In the genomic region with DNA sequence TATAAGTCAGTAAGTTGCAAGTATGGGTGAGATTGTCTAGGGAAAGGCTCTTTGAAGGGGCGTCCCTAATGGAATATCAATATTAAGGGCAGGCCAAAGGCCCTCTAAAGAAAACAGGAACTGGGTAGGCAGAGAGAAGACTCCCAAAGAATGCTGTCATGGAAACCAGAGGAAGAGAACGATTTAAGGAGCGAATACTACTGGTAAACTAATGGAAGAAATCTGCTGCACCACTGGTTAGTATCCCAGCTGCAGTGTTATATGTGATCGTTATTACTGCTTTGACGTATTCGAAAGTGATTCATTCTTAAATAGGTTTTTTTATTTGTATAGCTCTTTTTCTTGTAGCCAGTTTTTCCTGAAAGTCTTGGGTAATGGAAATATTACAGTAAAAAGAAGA, we compare ENCODE assay signal across 8 cellular contexts. TPM values are rescaled to one million over a fixed set of nuclear protein-coding genes. Genes with fewer than 3 reads are reported as not detected.
DNase-seq lines count a peak whose midpoint lies in the region; ATAC-seq and TF ChIP-seq lines count a peak whose summit lies in the region.

No MANE protein-coding gene starts in this region.

- peak overlapping the region in 6 of 8 donors; percentile 80 to 96 (median 95) for H3K27ac ChIP-seq in spleen

- no peak for TF ChIP-seq CTCF in spleen (IDR thresholded peaks at IDR 0.05 in 8 of 11, conservative IDR thresholded peaks at IDR 0.05 in 3 of 11)

- H3K27me3 ChIP-seq in spleen (replicated peaks in 1 of 7), result no peaks in the 10 kb centered on the region

- no peak for TF ChIP-seq POLR2A in spleen (IDR thresholded peaks at IDR 0.05)

- peak; percentile 52 for DNase-seq in SIG-M5 treated with dmso at 0.1 percent for 504 hours (lab: John Stamatoyannopoulos, UW; ENCODE audit: unreplicated experiment)
- DNase-seq in SIG-M5 (lab: John Stamatoyannopoulos, UW), result no peak
- DNase-seq in fibroblast of peridontal ligament (ENCODE audit: extremely low read depth), result peak; percentile 38
- no peak for DNase-seq in spleen
- DNase-seq in stimulated activated CD4-positive, alpha-beta T cell treated with anti-CD3 and anti-CD28 coated beads, Interleukin-2, amount 100 ng/mL, for 24 hours, result no peak
- DNase-seq in SW480 (ENCODE audit: low spot score), result no peak

- H3K4me3 ChIP-seq in spleen, result peak overlapping the region; percentile 79 to 99 (median 89)

- H3K36me3 ChIP-seq in spleen, result peaks cover 0 to 33% (median 29%) of the 10 kb centered on the region in 6 donors

- H3K9me3 ChIP-seq in spleen, result no peaks in the 10 kb centered on the region

- intact Hi-C loops in spleen (cut with DNase I; ENCODE audit: low total_unique reads), result no loop called here

- H3K4me1 ChIP-seq in spleen, result peaks cover 24 to 65% (median 38%) of the 10 kb centered on the region in 6 donors

- WGBS in spleen, 5 donors, result 16 to 25% (median 22%) methylated on average over 6 of the region's 6 CpGs

- peak; percentile 1; the same call in 1 of the 3 replicates for ATAC-seq in SK-N-SH treated with all-trans-retinoic acid at 6 μM for 48 hours
- ATAC-seq in GM19455 (IDR thresholded peaks at IDR 0.05; ENCODE audit: unreplicated experiment), result no peak

TF ChIP-seq in SK-N-SH treated with all-trans-retinoic acid at 6 μM for 48 hours, 23 proteins besides CTCF, POLR2A, EP300 and RAD21:
- no peak for TF ChIP-seq ZNF70 (CRISPR knock-in tag; IDR thresholded peaks at IDR 0.05)
- TF ChIP-seq ZC3H10 (CRISPR knock-in tag; IDR thresholded peaks at IDR 0.05), result no peak
- no peak for TF ChIP-seq SNAI2 (CRISPR knock-in tag; IDR thresholded peaks at IDR 0.05)
- TF ChIP-seq PPARA (CRISPR knock-in tag; IDR thresholded peaks at IDR 0.05; ENCODE audit: borderline replicate concordance), result no peak
- TF ChIP-seq ESRRG (CRISPR knock-in tag; IDR thresholded peaks at IDR 0.05), result no peak
- TF ChIP-seq ZFP3 (CRISPR knock-in tag; IDR thresholded peaks at IDR 0.05), result no peak
- TF ChIP-seq GLIS3 (CRISPR knock-in tag; IDR thresholded peaks at IDR 0.05), result no peak
- no peak for TF ChIP-seq TOX (CRISPR knock-in tag; IDR thresholded peaks at IDR 0.05; ENCODE audit: borderline replicate concordance)
- no peak for TF ChIP-seq TCF4 (CRISPR knock-in tag; IDR thresholded peaks at IDR 0.05; ENCODE audit: borderline replicate concordance)
- TF ChIP-seq ZFP30 (CRISPR knock-in tag; IDR thresholded peaks at IDR 0.05), result no peak
TF ChIP-seq in SK-N-SH treated with all-trans-retinoic acid at 6 μM for 48 hours: peak in this region for 0.

RNA-seq across cellular contexts. Expression of a gene that starts 1.3 kb away (rescaled TPM):
- 10 to 100 TPM; 32.7 to 51.0 (median 43.8) TPM for total RNA-seq in spleen
- 10 to 100 TPM in 2 of 3 donors, 1 to 10 TPM in 1; 9.9 to 14.5 (median 12.2) TPM for polyA plus RNA-seq in spleen

RNA-seq across cellular contexts. Expression of a gene that starts 4.7 kb away (rescaled TPM):
- 1 to 10 TPM in 4 of 7 donors, under 1 TPM in 3; 0.60 to 2.0 (median 1.2) TPM for total RNA-seq in spleen
- 1 to 10 TPM in 1 of 3 donors, under 1 TPM in 2; 0.52 to 2.3 (median 0.70) TPM for polyA plus RNA-seq in spleen

RNA-seq across cellular contexts. Expression of a gene that starts 26.2 kb away (rescaled TPM):
- total RNA-seq in spleen, result 100 to 1,000 TPM; 194 to 247 (median 231) TPM
- 100 to 1,000 TPM; 162 to 182 (median 178) TPM for polyA plus RNA-seq in spleen

RNA-seq across cellular contexts. Expression of a gene that starts 26.5 kb away (rescaled TPM):
- total RNA-seq in spleen, result under 1 TPM in 4 of 7 donors, not detected in 3; 0.07 to 0.54 (median 0.26) TPM
- under 1 TPM; 0.06 to 0.08 (median 0.07) TPM for polyA plus RNA-seq in spleen

Comparison
In these comparisons a context has a peak if more than half of its experiments do, and no peak if none do; other contexts are left out.
1. DNase-seq: peak in SIG-M5 treated with dmso at 0.1 percent for 504 hours (single experiment) and fibroblast of peridontal ligament (single experiment); none in SIG-M5 (single experiment), spleen (single experiment), stimulated activated CD4-positive, alpha-beta T cell treated with anti-CD3 and anti-CD28 coated beads, Interleukin-2, amount 100 ng/mL, for 24 hours (0 of 2) and SW480 (single experiment).